ENCODE assay signal across 13 cellular contexts in the genomic region with DNA sequence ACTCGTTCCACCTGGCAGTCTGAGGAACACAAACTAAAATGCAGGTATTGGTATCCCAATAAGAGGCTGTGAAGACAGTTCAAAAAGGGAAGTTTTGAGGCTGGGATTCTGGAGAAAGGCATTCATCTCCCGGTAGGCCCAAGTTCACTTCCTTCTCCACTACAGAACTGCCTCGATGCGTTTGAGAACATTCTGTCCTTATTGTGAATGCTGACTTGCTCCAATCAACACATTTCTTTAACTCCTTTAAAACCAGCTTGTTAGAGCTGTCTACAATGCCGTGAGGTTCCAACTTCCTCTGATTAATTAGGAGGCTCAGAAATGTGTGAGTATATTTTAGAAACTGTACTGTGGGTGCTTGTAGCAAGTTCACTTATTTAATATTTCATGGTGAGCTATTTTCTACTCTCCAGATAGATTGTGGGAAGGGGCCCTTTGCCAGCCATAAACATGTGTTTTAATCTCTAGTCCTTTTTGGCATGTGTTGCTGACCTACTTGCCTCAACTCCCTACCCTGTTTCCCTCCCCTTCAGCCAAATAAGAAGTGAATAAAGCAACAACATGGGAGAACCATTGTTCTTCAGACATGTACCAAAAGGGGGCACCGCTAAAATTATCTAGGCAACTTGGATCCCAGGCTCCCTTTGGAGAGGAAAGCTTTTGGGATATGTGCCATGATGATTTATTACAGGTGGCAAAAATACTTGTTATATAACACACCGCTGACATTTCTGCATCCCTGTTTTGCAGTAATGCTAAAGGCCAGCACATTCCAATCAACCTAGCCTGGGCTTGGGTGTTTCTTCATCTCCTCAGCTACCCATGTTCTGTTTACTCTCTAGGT.
DNase-seq lines count a peak whose midpoint lies in the region; ATAC-seq and TF ChIP-seq lines count a peak whose summit lies in the region.
"Had no signal": no experiment of that assay in that cellular context is flagged by ENCODE, and none has a peak within 500 bp of the region (broad histone marks: within the 10 kb centered on the region; RNA-seq: fewer than 3 reads in every experiment).

No MANE protein-coding gene starts in this region.

- TF ChIP-seq POLR2A in HCT116 (IDR thresholded peaks at IDR 0.05; ENCODE audit: borderline replicate concordance, extremely low read depth, insufficient read depth, insufficient read length) (no peak), testis (IDR thresholded peaks at IDR 0.05) (no peak)

- 39 to 41% methylated on average over 7 of the region's 7 CpGs for WGBS in testis, 2 donors

- H3K9me3 ChIP-seq in HCT116 (ENCODE audit: control insufficient read depth in 1 of 2, insufficient read depth in 1 of 2, low read depth in 1 of 2, low read length in 2 of 2) (no peaks in the 10 kb centered on the region), testis (no peaks in the 10 kb centered on the region)

- no peak overlapping the region for H3K27ac Mint-ChIP-seq in chondrocyte (ENCODE audit: unreplicated experiment)

- ATAC-seq in HCT116 (0 out of 2 replicates have a peak, but pooled peaks have one; percentile 49), left lobe of liver (peak; percentile 19), HG02759 (IDR thresholded peaks at IDR 0.05; ENCODE audit: unreplicated experiment) (no peak), HG03342 (IDR thresholded peaks at IDR 0.05; ENCODE audit: unreplicated experiment) (no peak)

- no peaks in the 10 kb centered on the region for H3K9me3 Mint-ChIP-seq in chondrocyte (ENCODE audit: low read depth)

- CTCF ChIA-PET in HCT116 (lab: Charles Lee): no interaction called here

- H3K27ac ChIP-seq in HCT116 (ENCODE audit: low read depth, low read length) (no peak overlapping the region), testis (peak overlapping the region; percentile 59 to 83)
- H3K27ac ChIP-seq: HL-60 had no signal

- no peak overlapping the region for H3K4me3 Mint-ChIP-seq in chondrocyte (ENCODE audit: unreplicated experiment)

- no peaks in the 10 kb centered on the region for H3K9me2 ChIP-seq in HCT116 (ENCODE audit: insufficient read depth)

- H3K36me3 ChIP-seq in HCT116 (ENCODE audit: control insufficient read depth in 1 of 2, insufficient read depth in 2 of 2, low read length in 2 of 2) (no peaks in the 10 kb centered on the region), testis (ENCODE audit: low read depth, missing control alignments) (no peaks in the 10 kb centered on the region)

- no peaks in the 10 kb centered on the region for H4K20me1 ChIP-seq in HCT116 (ENCODE audit: insufficient read depth)

- TF ChIP-seq RAD21 in HCT116 (IDR thresholded peaks at IDR 0.05; ENCODE audit: low read depth): peak; percentile 32; the same call in 1 of the 2 replicates

- no peak overlapping the region for H3K4me3 ChIP-seq in HCT116 (replicated peaks in 1 of 2; ENCODE audit: low read depth in 1 of 2, low read length in 2 of 2)
- no peak overlapping the region for H3K4me3 ChIP-seq in testis

- peak; percentile 12 to 28 (median 26); a peak in 2 of 6 replicates for TF ChIP-seq CTCF in HCT116 (IDR thresholded peaks at IDR 0.05 in 2 of 3, conservative IDR thresholded peaks at IDR 0.05 in 1 of 3; ENCODE audit: borderline replicate concordance in 1 of 3, insufficient read depth in 1 of 3, low read depth in 2 of 3, low read length in 2 of 3)
- TF ChIP-seq CTCF in chondrocyte (IDR thresholded peaks at IDR 0.05): peak; percentile 38
- no peak for TF ChIP-seq CTCF in testis (IDR thresholded peaks at IDR 0.05)

- H3K27me3 ChIP-seq in HCT116 (ENCODE audit: insufficient read depth, low read length): no peaks in the 10 kb centered on the region
- H3K27me3 ChIP-seq in testis: no peaks in the 10 kb centered on the region

- no peaks in the 10 kb centered on the region for H3K4me1 ChIP-seq in HCT116 (ENCODE audit: control insufficient read depth in 1 of 2, insufficient read depth in 2 of 2, low read length in 2 of 2)
- peaks cover 18% of the 10 kb centered on the region for H3K4me1 ChIP-seq in testis

- H3K27me3 Mint-ChIP-seq in chondrocyte (ENCODE audit: low read depth): no peaks in the 10 kb centered on the region

- H3K4me1 Mint-ChIP-seq in chondrocyte (ENCODE audit: low read depth): peaks cover 6% of the 10 kb centered on the region

- H3K4me2 ChIP-seq in HCT116 (ENCODE audit: low read length): no peak overlapping the region

- RAD21 ChIA-PET in HCT116 (lab: Charles Lee; ENCODE audit: low non-redundant PET in 1 of 2, low total read pairs in 2 of 2, uncharacterized antibody in 2 of 2, unreplicated experiment in 2 of 2): no interaction called here

- H3K79me2 ChIP-seq in HCT116 (ENCODE audit: insufficient read depth, low read length): no peaks in the 10 kb centered on the region

- no peaks in the 10 kb centered on the region for H3K36me3 Mint-ChIP-seq in chondrocyte (ENCODE audit: low read depth)

- POLR2A ChIA-PET in HCT116 (lab: Charles Lee): no interaction called here

- DNase-seq in HCT116 (ENCODE audit: low read depth, low spot score) (no peak), chondrocyte (ENCODE audit: low spot score) (no peak), left lobe of liver (ENCODE audit: low spot score) (no peak), testis (peak; percentile 51), SK-N-DZ (ENCODE audit: low spot score) (no peak), NCI-H2107 (lab: John Stamatoyannopoulos, UW) (no peak)
- DNase-seq: activated CD4-positive, alpha-beta T cell treated with anti-CD3 and anti-CD28 coated beads for 1 hour; mesenchymal stem cell; NCI-H1048; NCI-H774 had no signal

- no peak overlapping the region for H3K9ac ChIP-seq in HCT116 (ENCODE audit: low read length)

- no peak overlapping the region for H2AFZ ChIP-seq in HCT116 (ENCODE audit: low read depth, low read length, poor library complexity, severe bottlenecking)

- BruUV-seq in HCT116 (replicated peaks; lab: Mats Ljungman, UMichigan): no TSS peak

- intact Hi-C loops in HCT116 (cut with micrococcal nuclease): no loop called here
- intact Hi-C loops in testis (cut with DNase I; ENCODE audit: low total_unique reads): no loop called here

TF ChIP-seq in HCT116, 20 proteins besides CTCF, POLR2A, EP300 and RAD21:
- TF ChIP-seq, protein P1, sequence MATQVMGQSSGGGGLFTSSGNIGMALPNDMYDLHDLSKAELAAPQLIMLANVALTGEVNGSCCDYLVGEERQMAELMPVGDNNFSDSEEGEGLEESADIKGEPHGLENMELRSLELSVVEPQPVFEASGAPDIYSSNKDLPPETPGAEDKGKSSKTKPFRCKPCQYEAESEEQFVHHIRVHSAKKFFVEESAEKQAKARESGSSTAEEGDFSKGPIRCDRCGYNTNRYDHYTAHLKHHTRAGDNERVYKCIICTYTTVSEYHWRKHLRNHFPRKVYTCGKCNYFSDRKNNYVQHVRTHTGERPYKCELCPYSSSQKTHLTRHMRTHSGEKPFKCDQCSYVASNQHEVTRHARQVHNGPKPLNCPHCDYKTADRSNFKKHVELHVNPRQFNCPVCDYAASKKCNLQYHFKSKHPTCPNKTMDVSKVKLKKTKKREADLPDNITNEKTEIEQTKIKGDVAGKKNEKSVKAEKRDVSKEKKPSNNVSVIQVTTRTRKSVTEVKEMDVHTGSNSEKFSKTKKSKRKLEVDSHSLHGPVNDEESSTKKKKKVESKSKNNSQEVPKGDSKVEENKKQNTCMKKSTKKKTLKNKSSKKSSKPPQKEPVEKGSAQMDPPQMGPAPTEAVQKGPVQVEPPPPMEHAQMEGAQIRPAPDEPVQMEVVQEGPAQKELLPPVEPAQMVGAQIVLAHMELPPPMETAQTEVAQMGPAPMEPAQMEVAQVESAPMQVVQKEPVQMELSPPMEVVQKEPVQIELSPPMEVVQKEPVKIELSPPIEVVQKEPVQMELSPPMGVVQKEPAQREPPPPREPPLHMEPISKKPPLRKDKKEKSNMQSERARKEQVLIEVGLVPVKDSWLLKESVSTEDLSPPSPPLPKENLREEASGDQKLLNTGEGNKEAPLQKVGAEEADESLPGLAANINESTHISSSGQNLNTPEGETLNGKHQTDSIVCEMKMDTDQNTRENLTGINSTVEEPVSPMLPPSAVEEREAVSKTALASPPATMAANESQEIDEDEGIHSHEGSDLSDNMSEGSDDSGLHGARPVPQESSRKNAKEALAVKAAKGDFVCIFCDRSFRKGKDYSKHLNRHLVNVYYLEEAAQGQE (IDR thresholded peaks at IDR 0.05; ENCODE audit: low read depth): no peak
- no peak for TF ChIP-seq CBX3 (IDR thresholded peaks at IDR 0.05; ENCODE audit: low read depth)
- no peak for TF ChIP-seq FOSL1 (IDR thresholded peaks at IDR 0.05; ENCODE audit: low read depth)
- TF ChIP-seq, protein P2, sequence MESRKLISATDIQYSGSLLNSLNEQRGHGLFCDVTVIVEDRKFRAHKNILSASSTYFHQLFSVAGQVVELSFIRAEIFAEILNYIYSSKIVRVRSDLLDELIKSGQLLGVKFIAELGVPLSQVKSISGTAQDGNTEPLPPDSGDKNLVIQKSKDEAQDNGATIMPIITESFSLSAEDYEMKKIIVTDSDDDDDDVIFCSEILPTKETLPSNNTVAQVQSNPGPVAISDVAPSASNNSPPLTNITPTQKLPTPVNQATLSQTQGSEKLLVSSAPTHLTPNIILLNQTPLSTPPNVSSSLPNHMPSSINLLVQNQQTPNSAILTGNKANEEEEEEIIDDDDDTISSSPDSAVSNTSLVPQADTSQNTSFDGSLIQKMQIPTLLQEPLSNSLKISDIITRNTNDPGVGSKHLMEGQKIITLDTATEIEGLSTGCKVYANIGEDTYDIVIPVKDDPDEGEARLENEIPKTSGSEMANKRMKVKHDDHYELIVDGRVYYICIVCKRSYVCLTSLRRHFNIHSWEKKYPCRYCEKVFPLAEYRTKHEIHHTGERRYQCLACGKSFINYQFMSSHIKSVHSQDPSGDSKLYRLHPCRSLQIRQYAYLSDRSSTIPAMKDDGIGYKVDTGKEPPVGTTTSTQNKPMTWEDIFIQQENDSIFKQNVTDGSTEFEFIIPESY (IDR thresholded peaks at IDR 0.05; ENCODE audit: extremely low read depth, insufficient replicate concordance, low read length): no peak
- no peak for TF ChIP-seq EZH2 (IDR thresholded peaks at IDR 0.05)
- TF ChIP-seq EZH2phosphoT487 (IDR thresholded peaks at IDR 0.05; ENCODE audit: borderline replicate concordance): no peak
- no peak for TF ChIP-seq EGR1 (IDR thresholded peaks at IDR 0.05; ENCODE audit: low read depth)
- TF ChIP-seq CEBPB (IDR thresholded peaks at IDR 0.05; ENCODE audit: low read depth): no peak
- no peak for TF ChIP-seq SRF (IDR thresholded peaks at IDR 0.05; ENCODE audit: low read depth)
- TF ChIP-seq ELF1 (IDR thresholded peaks at IDR 0.05; ENCODE audit: borderline replicate concordance, low read depth): no peak

Comparison
In these comparisons a context has a peak if more than half of its experiments do, and no peak if none do; other contexts are left out.
1. ATAC-seq: peak in HCT116 (single experiment) and left lobe of liver (single experiment); none in HG02759 (single experiment) and HG03342 (single experiment).
2. CTCF ChIP-seq: peak in HCT116 (3 of 3) and chondrocyte (single experiment); none in testis (0 of 3).